15 cellular contexts compared by ENCODE assay signal in genomic region chr12:64193045-64193444, GRCh38. TPM values are rescaled to one million over a fixed set of nuclear protein-coding genes. Genes with fewer than 3 reads are reported as not detected.
DNase-seq lines count a peak whose midpoint lies in the region; ATAC-seq, FAIRE-seq and TF ChIP-seq lines count a peak whose summit lies in the region.
"Had no signal": no experiment of that assay in that cellular context is flagged by ENCODE, and none has a peak within 500 bp of the region (broad histone marks: within the 10 kb centered on the region; RNA-seq: fewer than 3 reads in every experiment).

No MANE protein-coding gene starts in this region.

- FAIRE-seq in pancreas (lab: Jason Lieb, UNC) = no peak
- FAIRE-seq: kidney had no signal

- DNase-seq in GM12865 (ENCODE audit: low read depth) (peak; percentile 41), pancreas (no peak), GM23338 (ENCODE audit: low spot score) (no peak), dermis blood vessel endothelial cell (no peak)
- DNase-seq in effector CD8-positive, alpha-beta T cell (lab: John Stamatoyannopoulos, UW) = no peak
- DNase-seq: activated T-cell treated with anti-CD3 and anti-CD28 coated beads, Interleukin-2, amount 50 U/mL, for 4 hours; kidney; NCI-H1694 treated with DMSO at 0.1 percent for 48 hours; stimulated activated CD4-positive, alpha-beta T cell treated with anti-CD3 and anti-CD28 coated beads, Interleukin-2, amount 100 ng/mL, for 48 hours had no signal

- H3K27me3 Mint-ChIP-seq in GM23338 (ENCODE audit: insufficient read depth, low read depth, poor library complexity) = peaks cover 2% of the 10 kb centered on the region
- H3K27me3 Mint-ChIP-seq: B cell had no signal

- no peak overlapping the region for H3K27ac ChIP-seq in pancreas
- no peak overlapping the region for H3K27ac ChIP-seq in GM23338 (ENCODE audit: low read depth)
- H3K27ac ChIP-seq: cardiac muscle cell had no signal

- no peaks in the 10 kb centered on the region; the same call in 2 of the 3 replicates for H3K9me3 Mint-ChIP-seq in GM23338
- H3K9me3 Mint-ChIP-seq: activated T-cell treated with anti-CD3 and anti-CD28 coated beads, Interleukin-2, amount 50 U/mL, for 4 hours had no signal

- H2AFZ ChIP-seq in GM23338 = no peak overlapping the region

- intact Hi-C loops in pancreas (cut with DNase I) = no loop called here

- no peaks in the 10 kb centered on the region for H3F3A ChIP-seq in GM23338 (replicated peaks; ENCODE audit: low read depth)

- H3K4me1 ChIP-seq in pancreas (no peaks in the 10 kb centered on the region), GM23338 (ENCODE audit: insufficient read depth) (no peaks in the 10 kb centered on the region)

- no peak overlapping the region for H3K4me3 Mint-ChIP-seq in GM23338
- H3K4me3 Mint-ChIP-seq: activated T-cell treated with anti-CD3 and anti-CD28 coated beads, Interleukin-2, amount 50 U/mL, for 4 hours; B cell had no signal

- no peak overlapping the region for H3K4me3 ChIP-seq in GM12865 (ENCODE audit: low read depth, low read length)
- no peak overlapping the region for H3K4me3 ChIP-seq in pancreas
- H3K4me3 ChIP-seq in GM23338 = no peak overlapping the region
- H3K4me3 ChIP-seq: cardiac muscle cell had no signal

- no peaks in the 10 kb centered on the region for H3K4me1 Mint-ChIP-seq in GM23338
- H3K4me1 Mint-ChIP-seq: B cell had no signal

- peaks cover 22% of the 10 kb centered on the region for H3K36me3 Mint-ChIP-seq in GM23338 (ENCODE audit: low read depth)

- no peak overlapping the region for H3K27ac Mint-ChIP-seq in GM23338
- H3K27ac Mint-ChIP-seq: B cell had no signal

- H3K4me2 ChIP-seq in GM23338 = no peak overlapping the region

- no peaks in the 10 kb centered on the region for H3K9me3 ChIP-seq in pancreas

- no peaks in the 10 kb centered on the region for H3K9me2 ChIP-seq in GM23338 (ENCODE audit: insufficient read depth)

- TF ChIP-seq CTCF in GM12865 (IDR thresholded peaks at IDR 0.05; ENCODE audit: insufficient read depth, low read depth, low read length, missing control alignments) (no peak), pancreas (IDR thresholded peaks at IDR 0.05) (no peak), GM23338 (conservative IDR thresholded peaks at IDR 0.05; ENCODE audit: low read depth in 2 of 2) (no peak)

- no peaks in the 10 kb centered on the region for H3K79me2 ChIP-seq in GM23338 (replicated peaks; ENCODE audit: insufficient read depth)

- no peaks in the 10 kb centered on the region; the same call in 1 of the 2 replicates for H4K20me1 ChIP-seq in GM23338 (replicated peaks; ENCODE audit: insufficient read depth)

- 96 to 97% methylated on average over 3 of the region's 3 CpGs for WGBS in pancreas, 2 donors

- H3K36me3 ChIP-seq in pancreas = peaks cover 0 to 6% (median 5%) of the 10 kb centered on the region in 3 donors
- no peaks in the 10 kb centered on the region for H3K36me3 ChIP-seq in GM23338 (ENCODE audit: insufficient read depth)
- H3K36me3 ChIP-seq: cardiac muscle cell had no signal

- H3K27me3 ChIP-seq in pancreas = no peaks in the 10 kb centered on the region
- H3K27me3 ChIP-seq in GM23338 (ENCODE audit: insufficient read depth) = no peaks in the 10 kb centered on the region
- H3K27me3 ChIP-seq: cardiac muscle cell had no signal

- ATAC-seq in GM19025 (IDR thresholded peaks at IDR 0.05; ENCODE audit: low read depth, unreplicated experiment) = peak; percentile 74
- peak; percentile 87 for ATAC-seq in HG02571 (IDR thresholded peaks at IDR 0.05; ENCODE audit: unreplicated experiment)
- ATAC-seq in HG03354 (IDR thresholded peaks at IDR 0.05; ENCODE audit: poor library complexity, severe bottlenecking, unreplicated experiment) = peak; percentile 98
- no peak for ATAC-seq in pancreas
- no peak for ATAC-seq in GM23338
- ATAC-seq: activated T-cell treated with anti-CD3 and anti-CD28 coated beads, Interleukin-2, amount 50 U/mL, for 4 hours; Panc1 had no signal

TF ChIP-seq in GM23338, 12 proteins besides CTCF, POLR2A, EP300 and RAD21:
- TF ChIP-seq CREB1 (CRISPR knock-in tag; IDR thresholded peaks at IDR 0.05; ENCODE audit: low read depth) = no peak
- TF ChIP-seq POLR2AphosphoS5 (IDR thresholded peaks at IDR 0.05; ENCODE audit: low read depth) = no peak
- no peak for TF ChIP-seq ZNF331 (CRISPR knock-in tag; IDR thresholded peaks at IDR 0.05; ENCODE audit: low read depth)
- TF ChIP-seq NANOG (IDR thresholded peaks at IDR 0.05; ENCODE audit: borderline replicate concordance) = no peak
- TF ChIP-seq STAT1 (IDR thresholded peaks at IDR 0.05; ENCODE audit: unreplicated experiment) = no peak
- no peak for TF ChIP-seq EZH2 (IDR thresholded peaks at IDR 0.05; ENCODE audit: low read depth, unreplicated experiment)
- no peak for TF ChIP-seq EZH2phosphoT487 (IDR thresholded peaks at IDR 0.05; ENCODE audit: unreplicated experiment)
- no peak for TF ChIP-seq REST (IDR thresholded peaks at IDR 0.05; ENCODE audit: unreplicated experiment)
- TF ChIP-seq, protein P1, sequence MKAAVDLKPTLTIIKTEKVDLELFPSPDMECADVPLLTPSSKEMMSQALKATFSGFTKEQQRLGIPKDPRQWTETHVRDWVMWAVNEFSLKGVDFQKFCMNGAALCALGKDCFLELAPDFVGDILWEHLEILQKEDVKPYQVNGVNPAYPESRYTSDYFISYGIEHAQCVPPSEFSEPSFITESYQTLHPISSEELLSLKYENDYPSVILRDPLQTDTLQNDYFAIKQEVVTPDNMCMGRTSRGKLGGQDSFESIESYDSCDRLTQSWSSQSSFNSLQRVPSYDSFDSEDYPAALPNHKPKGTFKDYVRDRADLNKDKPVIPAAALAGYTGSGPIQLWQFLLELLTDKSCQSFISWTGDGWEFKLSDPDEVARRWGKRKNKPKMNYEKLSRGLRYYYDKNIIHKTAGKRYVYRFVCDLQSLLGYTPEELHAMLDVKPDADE (IDR thresholded peaks at IDR 0.05) = no peak
- TF ChIP-seq JUNB (IDR thresholded peaks at IDR 0.05; ENCODE audit: unreplicated experiment) = no peak

RNA-seq across cellular contexts. Expression of gene KICS2, which starts 29.1 kb away (rescaled TPM):
- total RNA-seq in pancreas = 1 to 10 TPM; 5.7 to 8.0 (median 6.9) TPM
- polyA plus RNA-seq in pancreas = 1 to 10 TPM; 5.1 to 5.6 TPM
- total RNA-seq in GM23338 (2014; rRNA removed; shearing (Covaris generic)) = 10.5 TPM in 2 replicates
- polyA plus RNA-seq in GM23338 (2016; fragmentation: Nextera tagmentation; extraction: Ambion mirVana) = 7.6 and 8.1 TPM in 2 replicates
- total RNA-seq in dermis blood vessel endothelial cell = 4.4 and 6.0 TPM in 2 replicates

Comparison
In these comparisons a context has a peak if more than half of its experiments do, and no peak if none do; other contexts are left out.
1. ATAC-seq: peak in GM19025 (single experiment), HG02571 (single experiment) and HG03354 (single experiment); none in pancreas (0 of 4) and GM23338 (single experiment).